Comparison of ENCODE assay signal across 13 cellular contexts in genomic region chr7:48691788-48692187, GRCh38.
"Had no signal": no experiment of that assay in that cellular context is flagged by ENCODE, and none has a peak within 500 bp of the region (broad histone marks: within the 10 kb centered on the region; RNA-seq: fewer than 3 reads in every experiment).

No MANE protein-coding gene starts in this region.

- ATAC-seq: activated CD4-positive, CD25-positive, alpha-beta regulatory T cell treated with anti-CD3 and anti-CD28 coated beads, Interleukin-2, amount 50 U/mL, for 24 hours; activated naive CD4-positive, alpha-beta T cell treated with anti-CD3 and anti-CD28 coated beads, Interleukin-2, amount 50 U/mL, for 72 hours; body of pancreas; pancreas had no signal

- H3K27me3 ChIP-seq: body of pancreas, pancreas, uterus had no signal

- DNase-seq: activated CD4-positive, alpha-beta T cell treated with anti-CD3 and anti-CD28 coated beads, Interleukin-2, amount 50 U/mL, for 4 hours; activated effector memory CD4-positive, alpha-beta T cell treated with anti-CD3 and anti-CD28 coated beads, Interleukin-2, amount 50 U/mL, for 16 hours; activated T-cell treated with anti-CD3 and anti-CD28 coated beads, Interleukin-2, amount 50 U/mL, for 1 hour; amniotic stem cell; body of pancreas; hippocampal formation; kidney glomerular epithelial cell; midbrain; pancreas; retina; uterus had no signal

- H3K27ac ChIP-seq: body of pancreas, pancreas, uterus had no signal

- FAIRE-seq: pancreas had no signal

- H3K9me3 ChIP-seq: body of pancreas, pancreas, uterus had no signal

- H3K4me3 ChIP-seq: body of pancreas, pancreas, uterus had no signal

- H3K36me3 ChIP-seq: pancreas, uterus had no signal

- H3K4me1 ChIP-seq: body of pancreas, pancreas, uterus had no signal
